Comparison of ENCODE assay signal across 1 cellular context in genomic region chr11:10540546-10540914, GRCh38.
TF ChIP-seq lines count a peak whose summit lies in the region.

No MANE protein-coding gene starts in this region.

TF ChIP-seq in HEK293, 187 proteins besides CTCF, POLR2A, EP300 and RAD21 (continued from another document):
- TF ChIP-seq ZNF747 (tag by site-specific recombination; IDR thresholded peaks at IDR 0.05) (no peak), GLIS2 (tag by site-specific recombination; IDR thresholded peaks at IDR 0.05) (no peak)
